16 cellular contexts compared by ENCODE assay signal in the genomic region with DNA sequence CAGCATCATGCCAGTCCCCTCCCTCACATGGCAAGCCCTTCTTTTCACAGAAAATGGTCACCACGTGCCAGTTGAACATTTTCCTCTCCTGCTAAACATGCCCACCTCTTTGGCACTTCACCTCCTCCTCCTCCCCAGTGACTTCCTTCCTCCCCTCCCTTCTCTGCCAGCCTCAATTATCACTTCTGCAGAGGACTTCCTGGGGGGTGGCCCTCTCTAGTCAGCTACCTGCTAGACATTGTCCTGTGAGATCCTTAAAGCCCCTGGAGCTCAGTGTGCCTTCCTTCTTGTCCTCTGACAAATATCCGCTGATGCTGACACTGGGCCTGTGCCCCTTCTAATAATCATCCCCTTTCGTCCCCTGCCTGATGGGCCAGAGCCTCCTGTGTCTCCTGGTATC. TPM values are rescaled to one million over a fixed set of nuclear protein-coding genes. Genes with fewer than 3 reads are reported as not detected.
"Had no signal": no experiment of that assay in that cellular context is flagged by ENCODE, and none has a peak within 500 bp of the region (broad histone marks: within the 10 kb centered on the region; RNA-seq: fewer than 3 reads in every experiment).

No MANE protein-coding gene starts in this region.

- H3K27me3 ChIP-seq: uterus had no signal

- H3K4me1 ChIP-seq: uterus had no signal

- DNase-seq: activated CD4-positive, alpha-beta T cell treated with anti-CD3 and anti-CD28 coated beads, Interleukin-2, amount 10 ng/mL, durations not matched to agents 24 days and 14 days; activated CD8-positive, alpha-beta memory T cell treated with anti-CD3 and anti-CD28 coated beads for 24 hours; activated CD8-positive, alpha-beta memory T cell treated with anti-CD3 and anti-CD28 coated beads, Interleukin-2, amount 50 U/mL, for 48 hours; activated gamma-delta T cell; foreskin fibroblast; mesenchymal stem cell; naive thymus-derived CD8-positive, alpha-beta T cell; stimulated activated CD4-positive, alpha-beta T cell treated with anti-CD3 and anti-CD28 coated beads, Interleukin-4, amount 100 ng/mL, for 1 hour; uterus had no signal

- FAIRE-seq: TTC549 had no signal

- H3K27ac Mint-ChIP-seq: activated CD4-positive, alpha-beta T cell treated with anti-CD3 and anti-CD28 coated beads, Interleukin-2, amount 10 ng/mL, durations not matched to agents 24 days and 14 days; activated naive CD4-positive, alpha-beta T cell treated with anti-CD3 and anti-CD28 coated beads, Interleukin-2, amount 50 U/mL, for 24 hours; T-helper 2 cell treated with Interferon-gamma antibody and Interleukin-4, amounts not matched to agents 5 μg/mL and 100 μg/mL, for 36 hours had no signal

- H3K9me3 Mint-ChIP-seq: activated CD4-positive, alpha-beta T cell treated with anti-CD3 and anti-CD28 coated beads, Interleukin-2, amount 10 ng/mL, durations not matched to agents 24 days and 14 days; activated naive CD4-positive, alpha-beta T cell treated with anti-CD3 and anti-CD28 coated beads, Interleukin-2, amount 50 U/mL, for 24 hours; T-helper 2 cell treated with Interferon-gamma antibody and Interleukin-4, amounts not matched to agents 5 μg/mL and 100 μg/mL, for 36 hours had no signal

- ATAC-seq: naive thymus-derived CD8-positive, alpha-beta T cell; sciatic nerve had no signal

- H3K27ac ChIP-seq: epithelial cell of prostate, tibial nerve, uterus had no signal

- H3K4me3 ChIP-seq: smooth muscle cell, tibial nerve, uterus had no signal

- H3K9me3 ChIP-seq: tibial nerve, uterus had no signal

- H3K4me2 ChIP-seq: smooth muscle cell had no signal

- H3K36me3 Mint-ChIP-seq: activated naive CD4-positive, alpha-beta T cell treated with anti-CD3 and anti-CD28 coated beads, Interleukin-2, amount 50 U/mL, for 24 hours; naive thymus-derived CD8-positive, alpha-beta T cell had no signal

- H3K4me3 Mint-ChIP-seq: activated CD4-positive, alpha-beta T cell treated with anti-CD3 and anti-CD28 coated beads, Interleukin-2, amount 10 ng/mL, durations not matched to agents 24 days and 14 days; activated naive CD4-positive, alpha-beta T cell treated with anti-CD3 and anti-CD28 coated beads, Interleukin-2, amount 50 U/mL, for 24 hours; T-helper 2 cell treated with Interferon-gamma antibody and Interleukin-4, amounts not matched to agents 5 μg/mL and 100 μg/mL, for 36 hours had no signal

- H3K36me3 ChIP-seq: tibial nerve, uterus had no signal

RNA-seq across cellular contexts. Expression of gene E2F8, which starts 43.3 kb away (rescaled TPM):
- total RNA-seq: naive thymus-derived CD8-positive, alpha-beta T cell; tibial nerve had no signal
- polyA plus RNA-seq: naive thymus-derived CD8-positive, alpha-beta T cell had no signal
